ENCODE assay signal across 16 cellular contexts in genomic region chr5:123605822-123606221, GRCh38.
DNase-seq lines count a peak whose midpoint lies in the region; ATAC-seq lines count a peak whose summit lies in the region.
"Had no signal": no experiment of that assay in that cellular context is flagged by ENCODE, and none has a peak within 500 bp of the region (broad histone marks: within the 10 kb centered on the region; RNA-seq: fewer than 3 reads in every experiment).

No MANE protein-coding gene starts in this region.

- DNase-seq in COR-L47 (lab: John Stamatoyannopoulos, UW) = no peak
- no peak for DNase-seq in NCI-H524 treated with DMSO at 0.1 percent for 48 hours (lab: John Stamatoyannopoulos, UW)
- DNase-seq in stimulated activated CD4-positive, alpha-beta T cell treated with anti-CD3 and anti-CD28 coated beads, Interleukin-1b, Interleukin-23, amount 100 ng/mL, for 48 hours = no peak
- no peak for DNase-seq in mesenteric fat pad (ENCODE audit: low spot score)
- DNase-seq: activated CD4-positive, alpha-beta memory T cell treated with anti-CD3 and anti-CD28 coated beads for 36 hours; activated effector memory CD4-positive, alpha-beta T cell treated with Interleukin-2 at 50 U/mL for 16 hours; brain microvascular endothelial cell; CD4-positive, alpha-beta memory T cell; effector memory CD4-positive, alpha-beta T cell; GDM1; NCI-H1436 treated with DMSO at 0.1 percent for 48 hours; NCI-H69; testis had no signal

- ATAC-seq in GM18907 (IDR thresholded peaks at IDR 0.05; ENCODE audit: unreplicated experiment) (peak; percentile 64), GM21619 (IDR thresholded peaks at IDR 0.05; ENCODE audit: unreplicated experiment) (peak; percentile 77), HG03159 (IDR thresholded peaks at IDR 0.05; ENCODE audit: unreplicated experiment) (peak; percentile 73)
